ENCODE assay signal across 7 cellular contexts in the genomic region with DNA sequence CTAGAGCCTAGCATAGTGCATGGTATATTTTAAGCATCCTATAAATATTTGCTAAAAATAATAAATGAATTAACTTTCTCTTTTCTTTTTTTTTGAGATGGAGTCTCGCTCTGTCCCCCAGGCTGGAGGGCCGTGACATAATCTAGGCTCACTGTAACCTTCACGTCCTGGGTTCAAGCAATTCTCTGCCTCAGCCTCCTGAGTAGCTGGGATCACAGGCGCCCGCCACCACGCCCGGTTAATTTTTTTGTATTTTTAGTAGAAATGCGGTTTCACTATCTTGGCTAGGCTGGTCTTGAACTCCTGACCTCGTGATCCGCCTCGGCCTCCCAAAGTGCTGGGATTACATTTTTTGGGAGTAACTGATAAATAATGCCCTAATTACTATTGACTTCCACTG.
DNase-seq lines count a peak whose midpoint lies in the region; ATAC-seq and TF ChIP-seq lines count a peak whose summit lies in the region.
"Not testable (repeated sequence)": the region's sequence is repeated elsewhere in the genome, so short reads cannot be mapped to it uniquely, and the experiment has no call there.

No MANE protein-coding gene starts in this region.

- in situ Hi-C loops in mammary epithelial cell (cut with MboI; ENCODE audit: low sequenced_read_pairs in 2 of 2) = not testable (repeated sequence)

- H3K27me3 Mint-ChIP-seq in Caco-2 (ENCODE audit: insufficient read depth, unreplicated experiment); neural crest cell (ENCODE audit: low read depth): not testable (repeated sequence)

- peak overlapping the region; percentile 42 for H3K27ac Mint-ChIP-seq in Caco-2 (ENCODE audit: unreplicated experiment)
- not testable (repeated sequence) for H3K27ac Mint-ChIP-seq in neural crest cell (ENCODE audit: unreplicated experiment)

- H3K79me2 ChIP-seq in mammary epithelial cell (ENCODE audit: insufficient read depth, low read length) = not testable (repeated sequence)

- BruUV-seq in Caco-2 (replicated peaks; lab: Mats Ljungman, UMichigan); mammary epithelial cell (replicated peaks; lab: Mats Ljungman, UMichigan): not testable (repeated sequence)

- H3K4me1 ChIP-seq in Caco-2 (peaks cover 61% of the 10 kb centered on the region), SJSA1 (replicated peaks) (peaks cover 50% of the 10 kb centered on the region), mammary epithelial cell (ENCODE audit: insufficient read depth, low read length) (peaks cover 59% of the 10 kb centered on the region), foreskin keratinocyte (peaks cover 56% of the 10 kb centered on the region), lower lobe of right lung (peaks cover 40% of the 10 kb centered on the region), spleen (peaks cover 0 to 40% (median 16%) of the 10 kb centered on the region in 6 donors)

- H3K4me3 Mint-ChIP-seq in Caco-2 (ENCODE audit: unreplicated experiment) = not testable (repeated sequence)
- H3K4me3 Mint-ChIP-seq in neural crest cell = peak overlapping the region; percentile 29

- H3K27ac ChIP-seq in SJSA1 (peak overlapping the region; percentile 83), mammary epithelial cell (ENCODE audit: insufficient read depth, low read depth, low read length) (peak overlapping the region; percentile 34), foreskin keratinocyte (peak overlapping the region; percentile 59), lower lobe of right lung (peak overlapping the region; percentile 1), spleen (peak overlapping the region in 7 of 8 donors; percentile 23 to 79 (median 71))

- H3K36me3 Mint-ChIP-seq in Caco-2 (ENCODE audit: insufficient read depth, unreplicated experiment); neural crest cell (ENCODE audit: low read depth): not testable (repeated sequence)

- not testable (repeated sequence) for H3K9me3 ChIP-seq in Caco-2; SJSA1 (replicated peaks); mammary epithelial cell (replicated peaks; ENCODE audit: insufficient read depth, low read length); lower lobe of right lung; spleen

- H2AFZ ChIP-seq in mammary epithelial cell (ENCODE audit: low read depth, low read length) = not testable (repeated sequence)

- 94% methylated on average over 11 of the region's 11 CpGs for WGBS in mammary epithelial cell (ENCODE audit: low coverage, missing lambda C conversion rate)
- WGBS in spleen, 5 donors = 67 to 90% (median 75%) methylated on average over 11 of the region's 11 CpGs

- TF ChIP-seq CTCF in Caco-2 (IDR thresholded peaks at IDR 0.05; ENCODE audit: insufficient read depth in 1 of 2, low read depth in 1 of 2, low read length in 1 of 2, severe bottlenecking in 1 of 2, unreplicated experiment in 1 of 2); mammary epithelial cell (conservative IDR thresholded peaks at IDR 0.05 in 1 of 2, IDR thresholded peaks at IDR 0.05 in 1 of 2; ENCODE audit: extremely low read depth in 1 of 2, insufficient read depth in 1 of 2, low read depth in 1 of 2, low read length in 2 of 2); foreskin keratinocyte (conservative IDR thresholded peaks at IDR 0.05); lower lobe of right lung (IDR thresholded peaks at IDR 0.05); neural crest cell (conservative IDR thresholded peaks at IDR 0.05); spleen (IDR thresholded peaks at IDR 0.05 in 8 of 11, conservative IDR thresholded peaks at IDR 0.05 in 3 of 11): not testable (repeated sequence)

- H3K9ac ChIP-seq in mammary epithelial cell (ENCODE audit: insufficient read depth, low read length) = not testable (repeated sequence)

- H3K4me1 Mint-ChIP-seq in Caco-2 (ENCODE audit: low read depth, unreplicated experiment) = peaks cover 50% of the 10 kb centered on the region
- H3K4me1 Mint-ChIP-seq in neural crest cell = peaks cover 56% of the 10 kb centered on the region

- H3K36me3 ChIP-seq in Caco-2 (ENCODE audit: control insufficient read depth, insufficient read depth, low read length); SJSA1; mammary epithelial cell (ENCODE audit: insufficient read depth, low read length); lower lobe of right lung; spleen: not testable (repeated sequence)

- dilution Hi-C loops in mammary epithelial cell (cut with HindIII; ENCODE audit: low sequenced_read_pairs) = not testable (repeated sequence)

- CTCF ChIA-PET in Caco-2 (lab: Charles Lee); mammary epithelial cell (lab: Charles Lee; ENCODE audit: low non-redundant PET): not testable (repeated sequence)

- not testable (repeated sequence) for H3K9me3 Mint-ChIP-seq in Caco-2 (ENCODE audit: unreplicated experiment); neural crest cell

- DNase-seq in Caco-2; SJSA1 (ENCODE audit: low read depth in 1 of 2, low spot score in 2 of 2); mammary epithelial cell; foreskin keratinocyte; lower lobe of right lung; neural crest cell (ENCODE audit: low read depth, low spot score); spleen: not testable (repeated sequence)

- not testable (repeated sequence) for TF ChIP-seq POLR2A in spleen (IDR thresholded peaks at IDR 0.05)

- H3K4me3 ChIP-seq in Caco-2 (ENCODE audit: low read depth, low read length); SJSA1; mammary epithelial cell (replicated peaks in 1 of 3; ENCODE audit: insufficient read depth in 1 of 3, low read depth in 2 of 3, low read length in 3 of 3); lower lobe of right lung; spleen: not testable (repeated sequence)

- not testable (repeated sequence) for H4K20me1 ChIP-seq in mammary epithelial cell (ENCODE audit: insufficient read depth, low read length)

- H3K27me3 ChIP-seq in Caco-2 (replicated peaks; ENCODE audit: control insufficient read depth, insufficient read depth, low read length); SJSA1 (replicated peaks); mammary epithelial cell (ENCODE audit: insufficient read depth, low read length); foreskin keratinocyte; lower lobe of right lung (ENCODE audit: low read depth); spleen (replicated peaks in 1 of 7): not testable (repeated sequence)

- POLR2A ChIA-PET in Caco-2 (lab: Charles Lee) = not testable (repeated sequence)

- not testable (repeated sequence) for ATAC-seq in foreskin keratinocyte, lower lobe of right lung

- not testable (repeated sequence) for H3K4me2 ChIP-seq in mammary epithelial cell (ENCODE audit: insufficient read depth, low read depth, low read length)

- intact Hi-C loops in Caco-2 (cut with micrococcal nuclease; ENCODE audit: unreplicated experiment); lower lobe of right lung (cut with DNase I); spleen (cut with DNase I; ENCODE audit: low total_unique reads): not testable (repeated sequence)
- intact Hi-C loops in mammary epithelial cell (cut with micrococcal nuclease) = loop anchor here (5.0 to 10.0 kb wide), 4 partner anchors 60 to 623 kb away; partner anchors contain the start of gene BBS10

Comparison
In these comparisons a context has a peak if more than half of its experiments do, and no peak if none do; other contexts are left out.
1. H3K27ac ChIP-seq: peak in every context shown above with its lines; median percentile 83 in SJSA1; 71 in spleen; 59 in foreskin keratinocyte; 34 in mammary epithelial cell; 1 in lower lobe of right lung.